ENCODE assay signal across 8 cellular contexts in the genomic region with DNA sequence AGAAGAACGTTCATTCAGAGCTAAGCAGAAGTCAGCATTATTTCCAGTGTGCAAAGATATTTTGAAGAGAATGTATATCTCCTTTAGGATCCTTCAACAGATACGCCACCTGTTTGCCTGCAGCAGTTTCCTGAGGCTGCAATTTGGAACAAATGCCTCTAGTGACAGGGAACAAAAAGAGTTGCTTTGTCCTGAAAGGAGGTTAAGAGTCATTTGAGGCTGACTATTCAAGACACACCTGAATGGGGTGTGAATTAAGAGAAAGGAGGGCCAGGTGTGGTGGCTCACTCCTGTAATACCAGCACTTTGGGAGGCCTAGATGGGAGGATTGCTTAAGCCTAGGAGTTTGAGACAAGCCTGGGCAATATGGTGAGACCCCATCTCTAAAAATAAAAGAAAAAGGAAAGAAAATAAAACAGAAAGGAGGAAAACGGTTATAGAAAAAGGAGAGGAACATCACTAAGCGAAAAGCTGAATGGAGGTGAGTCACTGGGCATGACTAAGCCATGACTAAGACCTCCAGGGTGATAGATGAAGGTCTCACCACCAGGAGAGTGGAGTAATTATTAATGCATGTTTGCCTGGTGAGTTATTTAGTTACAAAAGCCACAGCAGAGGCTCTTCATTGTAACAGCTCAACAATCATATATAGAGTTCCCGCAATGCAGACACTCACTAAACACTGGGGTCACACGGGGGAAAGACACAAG.
DNase-seq lines count a peak whose midpoint lies in the region; ATAC-seq and TF ChIP-seq lines count a peak whose summit lies in the region.

No MANE protein-coding gene starts in this region.

- peak overlapping the region; percentile 61 for H3K4me2 ChIP-seq in mammary epithelial cell (ENCODE audit: insufficient read depth, low read depth, low read length)

- peak; percentile 12 for DNase-seq in stimulated activated naive CD4-positive, alpha-beta T cell treated with Interleukin-2 at 50 U/mL for 16 hours (lab: John Stamatoyannopoulos, UW)
- no peak for DNase-seq in stimulated activated naive CD4-positive, alpha-beta T cell (lab: John Stamatoyannopoulos, UW)
- DNase-seq in mammary epithelial cell (peak; percentile 97), head of caudate nucleus (no peak), NCI-H774 (lab: John Stamatoyannopoulos, UW) (no peak), NCI-H524 treated with DMSO at 0.1 percent for 48 hours (lab: John Stamatoyannopoulos, UW) (no peak)
- peak; percentile 20 to 36 for DNase-seq in stimulated activated CD4-positive, alpha-beta T cell treated with anti-CD3 and anti-CD28 coated beads, Interleukin-4, amount 100 ng/mL, for 48 hours (ENCODE audit: low read depth in 2 of 2)

- peak in 1 of 2 donors; percentile 29 for TF ChIP-seq CTCF in mammary epithelial cell (conservative IDR thresholded peaks at IDR 0.05 in 1 of 2, IDR thresholded peaks at IDR 0.05 in 1 of 2; ENCODE audit: extremely low read depth in 1 of 2, insufficient read depth in 1 of 2, low read depth in 1 of 2, low read length in 2 of 2)

- H3K27ac ChIP-seq in mammary epithelial cell (ENCODE audit: insufficient read depth, low read depth, low read length) = peak overlapping the region; percentile 90

- H3K79me2 ChIP-seq in mammary epithelial cell (ENCODE audit: insufficient read depth, low read length) = no peaks in the 10 kb centered on the region

- H3K9ac ChIP-seq in mammary epithelial cell (ENCODE audit: insufficient read depth, low read length) = peak overlapping the region; percentile 41

- no peaks in the 10 kb centered on the region for H3K36me3 ChIP-seq in mammary epithelial cell (ENCODE audit: insufficient read depth, low read length)

- no peaks in the 10 kb centered on the region for H4K20me1 ChIP-seq in mammary epithelial cell (ENCODE audit: insufficient read depth, low read length)

- H2AFZ ChIP-seq in mammary epithelial cell (ENCODE audit: low read depth, low read length) = peak overlapping the region; percentile 50

- dilution Hi-C loops in mammary epithelial cell (cut with HindIII; ENCODE audit: low sequenced_read_pairs) = no loop called here

- peaks cover 36% of the 10 kb centered on the region for H3K4me1 ChIP-seq in mammary epithelial cell (ENCODE audit: insufficient read depth, low read length)

- BruUV-seq in mammary epithelial cell (replicated peaks; lab: Mats Ljungman, UMichigan) = no TSS peak

- ATAC-seq in HG03378 (IDR thresholded peaks at IDR 0.05; ENCODE audit: unreplicated experiment) = peak; percentile 97

- no peaks in the 10 kb centered on the region for H3K27me3 ChIP-seq in mammary epithelial cell (ENCODE audit: insufficient read depth, low read length)

- 6% methylated on average over 6 of the region's 6 CpGs for WGBS in mammary epithelial cell (ENCODE audit: low coverage, missing lambda C conversion rate)

- in situ Hi-C loops in mammary epithelial cell (cut with MboI; ENCODE audit: low sequenced_read_pairs in 2 of 2) = no loop called here

- H3K9me3 ChIP-seq in mammary epithelial cell (replicated peaks; ENCODE audit: insufficient read depth, low read length) = no peaks in the 10 kb centered on the region

- intact Hi-C loops in mammary epithelial cell (cut with micrococcal nuclease) (loop anchor here (1.0 to 5.0 kb wide), 5 partner anchors 123 to 356 kb away; no protein-coding TSS in a partner anchor), head of caudate nucleus (cut with DNase I) (no loop called here)

- CTCF ChIA-PET in mammary epithelial cell (lab: Charles Lee; ENCODE audit: low non-redundant PET) = no interaction called here

- H3K4me3 ChIP-seq in mammary epithelial cell (replicated peaks in 1 of 3; ENCODE audit: insufficient read depth in 1 of 3, low read depth in 2 of 3, low read length in 3 of 3) = peak overlapping the region in 1 of 3 experiments; percentile 8

Comparison
In these comparisons a context has a peak if more than half of its experiments do, and no peak if none do; other contexts are left out.
1. DNase-seq: peak in stimulated activated naive CD4-positive, alpha-beta T cell treated with Interleukin-2 at 50 U/mL for 16 hours (single experiment), mammary epithelial cell (single experiment) and stimulated activated CD4-positive, alpha-beta T cell treated with anti-CD3 and anti-CD28 coated beads, Interleukin-4, amount 100 ng/mL, for 48 hours (2 of 2); none in stimulated activated naive CD4-positive, alpha-beta T cell (0 of 6), head of caudate nucleus (0 of 42), NCI-H774 (single experiment) and NCI-H524 treated with DMSO at 0.1 percent for 48 hours (single experiment).